ENCODE assay signal across 9 cellular contexts in genomic region chr5:8456846-8457186, GRCh38.
A peak's percentile ranks its signal among the peaks of the same experiment; 100 is the strongest.
DNase-seq lines count a peak whose midpoint lies in the region; ATAC-seq and TF ChIP-seq lines count a peak whose summit lies in the region.
"Had no signal": no experiment of that assay in that cellular context is flagged by ENCODE, and none has a peak within 500 bp of the region (broad histone marks: within the 10 kb centered on the region; RNA-seq: fewer than 3 reads in every experiment).

No MANE protein-coding gene starts in this region.

- dilution Hi-C loops in IMR-90 (cut with HindIII; ENCODE audit: low sequenced_read_pairs, unreplicated experiment) = no loop called here

- H3K27me3 ChIP-seq in BJ (ENCODE audit: control insufficient read depth, insufficient read depth, low read length) = no peaks in the 10 kb centered on the region
- H3K27me3 ChIP-seq in IMR-90 (ENCODE audit: control insufficient read depth, insufficient read depth, low read length) = no peaks in the 10 kb centered on the region

- peak overlapping the region; percentile 78; the same call in 1 of the 3 replicates for H2BK15ac ChIP-seq in IMR-90 (ENCODE audit: low read depth, low read length)

- H4K91ac ChIP-seq in IMR-90 (ENCODE audit: insufficient read depth, low read depth, low read length) = peak overlapping the region; percentile 84

- H3K18ac ChIP-seq in IMR-90 (ENCODE audit: low read depth, low read length) = peak overlapping the region; percentile 85

- peak overlapping the region; percentile 68 for H2BK120ac ChIP-seq in IMR-90 (ENCODE audit: low read depth, low read length)

- H3K36me3 ChIP-seq in BJ (ENCODE audit: control insufficient read depth, insufficient read depth, low read length) (peaks cover under 1% of the 10 kb centered on the region), IMR-90 (ENCODE audit: control insufficient read depth, insufficient read depth, low read length) (peaks cover 5% of the 10 kb centered on the region)

- H3K27me3 Mint-ChIP-seq in natural killer cell (ENCODE audit: low read depth in 2 of 2) = no peaks in the 10 kb centered on the region

- peaks cover 5 to 11% of the 10 kb centered on the region in 2 experiments; a peak in 3 of 4 replicates for H3K79me1 ChIP-seq in IMR-90 (ENCODE audit: low read depth in 1 of 2, low read length in 2 of 2)

- peak overlapping the region; percentile 74; the same call in 1 of the 2 replicates for H3K56ac ChIP-seq in IMR-90 (ENCODE audit: extremely low read depth, insufficient read depth, low read length)

- H4K8ac ChIP-seq in IMR-90 (ENCODE audit: low read depth in 2 of 2, low read length in 2 of 2) = peak overlapping the region; percentile 90 to 91

- H3K4me3 ChIP-seq in BJ (ENCODE audit: low read depth, low read length) (0 out of 2 replicates have a peak overlapping the region, but pooled peaks have one; percentile 3), IMR-90 (ENCODE audit: insufficient read depth, low read depth, low read length) (peak overlapping the region; percentile 21; the same call in 1 of the 2 replicates), coronary artery (no peak overlapping the region), lower leg skin (ENCODE audit: low read depth, poor library complexity, severe bottlenecking) (no peak overlapping the region)

- peak overlapping the region; percentile 79 to 88 for H3K27ac Mint-ChIP-seq in natural killer cell

- H3K14ac ChIP-seq in IMR-90 (replicated peaks; ENCODE audit: low read depth, low read length) = peak overlapping the region; percentile 91

- H2BK20ac ChIP-seq in IMR-90 (ENCODE audit: low read depth, low read length) = peak overlapping the region; percentile 67; the same call in 1 of the 2 replicates

- DNase-seq in BJ (ENCODE audit: low read depth) (no peak), IMR-90 (peak; percentile 3), coronary artery (ENCODE audit: low spot score) (no peak), natural killer cell (no peak), hippocampal formation (lab: John Stamatoyannopoulos, UW) (no peak), lower leg skin (ENCODE audit: low spot score in 2 of 2) (no peak), NK-92 (lab: John Stamatoyannopoulos, UW; ENCODE audit: unreplicated experiment) (no peak)
- DNase-seq: Karpas-422 had no signal

- peak overlapping the region; percentile 46; the same call in 1 of the 2 replicates for H3K4ac ChIP-seq in IMR-90 (ENCODE audit: low read depth, low read length)

- H3K27ac ChIP-seq in IMR-90 (ENCODE audit: insufficient read depth, low read length) (peak overlapping the region; percentile 41; the same call in 1 of the 2 replicates), coronary artery (peak overlapping the region; percentile 75 to 93)

- peak overlapping the region; percentile 53 for H3K9ac ChIP-seq in IMR-90 (ENCODE audit: low read depth, low read length)

- H2AFZ ChIP-seq in IMR-90 (replicated peaks; ENCODE audit: low read length, poor library complexity) = no peak overlapping the region

- H3K36me3 Mint-ChIP-seq in natural killer cell = no peaks in the 10 kb centered on the region

- H3K4me3 Mint-ChIP-seq in natural killer cell = peak overlapping the region; percentile 94

- H4K20me1 ChIP-seq in IMR-90 (ENCODE audit: insufficient read depth, low read length) = no peaks in the 10 kb centered on the region

- H4K5ac ChIP-seq in IMR-90 (ENCODE audit: low read depth, low read length) = peak overlapping the region; percentile 82

- in situ Hi-C loops in IMR-90 (cut with MboI; ENCODE audit: low sequenced_read_pairs) = no loop called here

- ATAC-seq in IMR-90 (ENCODE audit: low read depth) (peak; percentile 1; the same call in 1 of the 2 replicates), natural killer cell (no peak), GM21360 (IDR thresholded peaks at IDR 0.05; ENCODE audit: unreplicated experiment) (no peak)

- TF ChIP-seq POLR2A in IMR-90 (IDR thresholded peaks at IDR 0.05; ENCODE audit: low read depth, low read length) (no peak), lower leg skin (IDR thresholded peaks at IDR 0.05) (no peak)

- peak overlapping the region; percentile 80 for H3K23ac ChIP-seq in IMR-90 (ENCODE audit: low read depth, low read length)

- H3K9me3 Mint-ChIP-seq in natural killer cell = peaks cover 2 to 3% of the 10 kb centered on the region in 2 donors

- H2AK5ac ChIP-seq in IMR-90 (ENCODE audit: low read depth, low read length) = no peak overlapping the region

- H3K9me3 ChIP-seq in IMR-90 (ENCODE audit: control insufficient read depth, insufficient read depth, low read length) = no peaks in the 10 kb centered on the region

- intact Hi-C loops in IMR-90 (cut with micrococcal nuclease) = loop anchor here (5.0 to 10.0 kb wide), 4 partner anchors 270 to 1085 kb away; no protein-coding TSS in a partner anchor
- intact Hi-C loops in natural killer cell (cut with micrococcal nuclease) = no loop called here
- intact Hi-C loops in lower leg skin (cut with DNase I; ENCODE audit: low total_unique reads) = no loop called here

- no peak for TF ChIP-seq CTCF in BJ (IDR thresholded peaks at IDR 0.05; ENCODE audit: insufficient read depth, low read depth, low read length)
- no peak for TF ChIP-seq CTCF in IMR-90 (conservative IDR thresholded peaks at IDR 0.05; ENCODE audit: low read depth, low read length)
- TF ChIP-seq CTCF in coronary artery (IDR thresholded peaks at IDR 0.05) = no peak
- no peak for TF ChIP-seq CTCF in natural killer cell (IDR thresholded peaks at IDR 0.05)
- no peak for TF ChIP-seq CTCF in lower leg skin (IDR thresholded peaks at IDR 0.05)

- POLR2A ChIA-PET in BJ (lab: Charles Lee) = interaction anchor here (0.7 kb wide), 1 partner anchor 579 kb away, joined by 3 read pairs; no protein-coding TSS in a partner anchor
- POLR2A ChIA-PET in IMR-90 (lab: Charles Lee; ENCODE audit: unreplicated experiment) = no interaction called here

- H3K4me1 Mint-ChIP-seq in natural killer cell = peaks cover 8 to 17% of the 10 kb centered on the region in 2 donors

- no peak overlapping the region for H2AK9ac ChIP-seq in IMR-90 (replicated peaks; ENCODE audit: low read depth, low read length, poor library complexity)

- no CpG with 5 or more reads among the region's 5 CpGs for WGBS in IMR-90 (ENCODE audit: extremely low coverage in 2 of 2, insufficient read length in 1 of 2), 2 experiments
- WGBS in lower leg skin, 2 donors = 29 to 49% methylated on average over 5 of the region's 5 CpGs

- no peaks in the 10 kb centered on the region for H3K9me1 ChIP-seq in IMR-90 (ENCODE audit: insufficient read depth, low read length)

- no TSS peak for BruUV-seq in IMR-90 (replicated peaks; lab: Mats Ljungman, UMichigan)

- peak overlapping the region; percentile 60; the same call in 1 of the 2 replicates for H3K4me2 ChIP-seq in IMR-90 (ENCODE audit: low read depth, low read length)

- CTCF ChIA-PET in BJ (lab: Yijun Ruan, JAX) (interaction anchor here (0.8 kb wide), 1 partner anchor 12 kb away, joined by 3 read pairs; no protein-coding TSS in a partner anchor), IMR-90 (lab: Yijun Ruan, JAX) (no interaction called here)

- no peak for TF ChIP-seq RAD21 in IMR-90 (IDR thresholded peaks at IDR 0.05; ENCODE audit: low read length)

- H2BK5ac ChIP-seq in IMR-90 (ENCODE audit: low read depth, low read length, poor library complexity, severe bottlenecking) = peak overlapping the region; percentile 92

- H3K4me1 ChIP-seq in IMR-90 (ENCODE audit: control insufficient read depth, insufficient read depth, low read length) = 0 out of 2 replicates have a peak, but pooled peaks cover 2% of the 10 kb centered on the region

TF ChIP-seq in IMR-90, 13 proteins besides CTCF, POLR2A, EP300 and RAD21:
- no peak for TF ChIP-seq CHD1 (IDR thresholded peaks at IDR 0.05; ENCODE audit: low read depth, low read length)
- no peak for TF ChIP-seq RFX5 (IDR thresholded peaks at IDR 0.05; ENCODE audit: low read depth, low read length)
- no peak for TF ChIP-seq ELK1 (IDR thresholded peaks at IDR 0.05; ENCODE audit: borderline replicate concordance, low read depth, low read length)
- no peak for TF ChIP-seq MXI1 (IDR thresholded peaks at IDR 0.05; ENCODE audit: borderline replicate concordance, low read depth, low read length)
- TF ChIP-seq USF2 (IDR thresholded peaks at IDR 0.05; ENCODE audit: low read depth, low read length) = no peak
- TF ChIP-seq RCOR1 (IDR thresholded peaks at IDR 0.05; ENCODE audit: insufficient replicate concordance, low read length) = no peak

Comparison
In these comparisons a context has a peak if more than half of its experiments do, and no peak if none do; other contexts are left out.
1. H3K4me3 ChIP-seq: peak in BJ (single experiment) and IMR-90 (single experiment); none in coronary artery (single experiment) and lower leg skin (single experiment).